ENCODE assay signal across 27 cellular contexts in genomic region chr2:89834306-89834705, GRCh38.
DNase-seq lines count a peak whose midpoint lies in the region; ATAC-seq, FAIRE-seq and TF ChIP-seq lines count a peak whose summit lies in the region.
"Had no signal": no experiment of that assay in that cellular context is flagged by ENCODE, and none has a peak within 500 bp of the region (broad histone marks: within the 10 kb centered on the region; RNA-seq: fewer than 3 reads in every experiment).

No MANE protein-coding gene starts in this region.

- no peak overlapping the region for H3K18ac ChIP-seq in mesendoderm (ENCODE audit: low read length)

- TF ChIP-seq CTCF in GM23338 (conservative IDR thresholded peaks at IDR 0.05; ENCODE audit: low read depth in 2 of 2) (no peak), bronchial epithelial cell (IDR thresholded peaks at IDR 0.05; ENCODE audit: insufficient read depth, low read length, severe bottlenecking) (no peak), esophagus muscularis mucosa (IDR thresholded peaks at IDR 0.05) (no peak)

- no peak overlapping the region for H3K4ac ChIP-seq in mesendoderm (ENCODE audit: low read depth, low read length)

- peaks cover 0 to 18% (median 12%) of the 10 kb centered on the region in 4 donors for H3K9me3 ChIP-seq in esophagus muscularis mucosa
- H3K9me3 ChIP-seq: BE2C, BLaER1 had no signal

- no peak for DNase-seq in GM23338 (ENCODE audit: low spot score)
- DNase-seq in bronchial epithelial cell (ENCODE audit: low read depth), result peak; percentile 42
- peak; percentile 55 for DNase-seq in esophagus muscularis mucosa (ENCODE audit: extremely low spot score)
- peak; percentile 40 for DNase-seq in mesendoderm
- DNase-seq in NCI-H510A (lab: John Stamatoyannopoulos, UW), result no peak
- no peak for DNase-seq in middle frontal gyrus (ENCODE audit: extremely low spot score, low spot score)
- DNase-seq in activated naive CD4-positive, alpha-beta T cell treated with Interleukin-2 at 50 U/mL for 16 hours, result no peak
- DNase-seq: 8988T; ACHN; BE2C; C1 segment of cervical spinal cord; CD4-positive, alpha-beta memory T cell; CD4-positive, CD25-positive, alpha-beta regulatory T cell; CD8-positive, alpha-beta memory T cell; COR-L47; DMS 273 treated with DMSO at 0.1 percent for 48 hours; DMS153; DMS53; DMS79; DND-41; GDM1 had no signal

- H3K27ac Mint-ChIP-seq in GM23338, result no peak overlapping the region
- H3K27ac Mint-ChIP-seq: CD14-positive monocyte; CD4-positive, alpha-beta memory T cell; CD4-positive, CD25-positive, alpha-beta regulatory T cell; CD8-positive, alpha-beta memory T cell had no signal

- H2BK15ac ChIP-seq in mesendoderm (replicated peaks; ENCODE audit: low read depth), result no peak overlapping the region

- intact Hi-C loops in esophagus muscularis mucosa (cut with DNase I), result no loop called here

- H3K27me3 ChIP-seq in GM23338 (ENCODE audit: insufficient read depth), result no peaks in the 10 kb centered on the region
- no peaks in the 10 kb centered on the region for H3K27me3 ChIP-seq in bronchial epithelial cell (ENCODE audit: control insufficient read depth, insufficient read depth, low read length)
- no peaks in the 10 kb centered on the region for H3K27me3 ChIP-seq in esophagus muscularis mucosa
- no peaks in the 10 kb centered on the region for H3K27me3 ChIP-seq in mesendoderm (ENCODE audit: insufficient read depth, low read length, poor library complexity)
- H3K27me3 ChIP-seq: BE2C, BLaER1 had no signal

- no peak overlapping the region for H2AFZ ChIP-seq in GM23338

- TF ChIP-seq POLR2A in esophagus muscularis mucosa (IDR thresholded peaks at IDR 0.05; ENCODE audit: low read depth), result no peak

- peaks cover 39% of the 10 kb centered on the region for H3K36me3 ChIP-seq in GM23338 (ENCODE audit: insufficient read depth)
- no peaks in the 10 kb centered on the region for H3K36me3 ChIP-seq in bronchial epithelial cell (ENCODE audit: control insufficient read depth, insufficient read depth, low read length)
- no peaks in the 10 kb centered on the region for H3K36me3 ChIP-seq in esophagus muscularis mucosa
- peaks cover 2% of the 10 kb centered on the region for H3K36me3 ChIP-seq in mesendoderm (ENCODE audit: control insufficient read depth, insufficient read depth, low read length)
- H3K36me3 ChIP-seq: BE2C, BLaER1 had no signal

- H3K56ac ChIP-seq in mesendoderm (ENCODE audit: low read length), result no peak overlapping the region

- H3K23ac ChIP-seq in mesendoderm (ENCODE audit: low read length), result no peak overlapping the region

- TF ChIP-seq EP300 in esophagus muscularis mucosa (IDR thresholded peaks at IDR 0.05), result no peak

- 69% methylated on average over 7 of the region's 7 CpGs for WGBS in esophagus muscularis mucosa
- 100% methylated on average over 7 of the region's 7 CpGs for WGBS in mesendoderm (ENCODE audit: extremely low coverage, insufficient coverage, low lambda C conversion rate)

- no peak overlapping the region for H3K27ac ChIP-seq in GM23338 (ENCODE audit: low read depth)
- H3K27ac ChIP-seq in esophagus muscularis mucosa (replicated peaks in 1 of 4), result no peak overlapping the region
- no peak overlapping the region for H3K27ac ChIP-seq in mesendoderm (ENCODE audit: low read depth, low read length)
- H3K27ac ChIP-seq: BLaER1 had no signal

- H4K8ac ChIP-seq in mesendoderm (ENCODE audit: low read depth, low read length), result no peak overlapping the region

- no peaks in the 10 kb centered on the region for H3K79me1 ChIP-seq in mesendoderm (ENCODE audit: low read length)

- ATAC-seq in GM23338, result no peak
- ATAC-seq: GM12878 had no signal

- no peak overlapping the region for H2BK120ac ChIP-seq in mesendoderm (ENCODE audit: low read depth, low read length)

- no peaks in the 10 kb centered on the region for H3K9me3 Mint-ChIP-seq in GM23338

- no peaks in the 10 kb centered on the region for H3K4me1 ChIP-seq in GM23338 (ENCODE audit: insufficient read depth)
- no peaks in the 10 kb centered on the region for H3K4me1 ChIP-seq in esophagus muscularis mucosa
- no peaks in the 10 kb centered on the region for H3K4me1 ChIP-seq in mesendoderm (ENCODE audit: control insufficient read depth, low read depth, low read length)
- H3K4me1 ChIP-seq: BE2C, BLaER1 had no signal

- no peaks in the 10 kb centered on the region for H3K9me2 ChIP-seq in GM23338 (ENCODE audit: insufficient read depth)

- H3K4me3 ChIP-seq in GM23338 (peak overlapping the region; percentile 25; the same call in 1 of the 2 replicates), bronchial epithelial cell (ENCODE audit: low read depth, low read length) (no peak overlapping the region), esophagus muscularis mucosa (no peak overlapping the region), mesendoderm (ENCODE audit: low read length) (peak overlapping the region; percentile 15)
- H3K4me3 ChIP-seq: BLaER1, GM12878 had no signal

- no peak for FAIRE-seq in bronchial epithelial cell (lab: Jason Lieb, UNC)
- FAIRE-seq: A204.1, GM12878, GM12892, GM18507 had no signal

- no peaks in the 10 kb centered on the region; the same call in 1 of the 3 replicates for H3K36me3 Mint-ChIP-seq in GM23338 (ENCODE audit: low read depth)
- H3K36me3 Mint-ChIP-seq: CD14-positive monocyte had no signal

- peaks cover 13% of the 10 kb centered on the region; the same call in 1 of the 2 replicates for H3F3A ChIP-seq in GM23338 (replicated peaks; ENCODE audit: low read depth)

- H3K4me2 ChIP-seq in GM23338 (no peak overlapping the region), mesendoderm (ENCODE audit: low read length) (no peak overlapping the region)
- H3K4me2 ChIP-seq: BLaER1 had no signal

- peaks cover 49% of the 10 kb centered on the region for H3K27me3 Mint-ChIP-seq in GM23338 (ENCODE audit: insufficient read depth, low read depth, poor library complexity)
- H3K27me3 Mint-ChIP-seq: CD4-positive, alpha-beta memory T cell; CD4-positive, CD25-positive, alpha-beta regulatory T cell; CD8-positive, alpha-beta memory T cell had no signal

- no peaks in the 10 kb centered on the region for H3K79me2 ChIP-seq in GM23338 (replicated peaks; ENCODE audit: insufficient read depth)
- no peaks in the 10 kb centered on the region for H3K79me2 ChIP-seq in mesendoderm (ENCODE audit: control insufficient read depth, insufficient read depth, low read length)

- H3K9ac ChIP-seq in mesendoderm (ENCODE audit: low read length), result no peak overlapping the region
- H3K9ac ChIP-seq: BLaER1 had no signal

- H4K20me1 ChIP-seq in GM23338 (replicated peaks; ENCODE audit: insufficient read depth), result no peaks in the 10 kb centered on the region
- H4K20me1 ChIP-seq: BLaER1 had no signal

- no peak overlapping the region for H4K5ac ChIP-seq in mesendoderm (ENCODE audit: low read length)

- H2AK5ac ChIP-seq in mesendoderm (ENCODE audit: low read length), result no peak overlapping the region

- no peak overlapping the region for H3K4me3 Mint-ChIP-seq in GM23338
- H3K4me3 Mint-ChIP-seq: CD14-positive monocyte; CD4-positive, alpha-beta memory T cell; CD4-positive, CD25-positive, alpha-beta regulatory T cell; CD8-positive, alpha-beta memory T cell had no signal

- H3K4me1 Mint-ChIP-seq in GM23338, result no peaks in the 10 kb centered on the region
- H3K4me1 Mint-ChIP-seq: CD14-positive monocyte had no signal

- no peak overlapping the region for H2BK5ac ChIP-seq in mesendoderm (ENCODE audit: low read length)

Comparison
In these comparisons a context has a peak if more than half of its experiments do, and no peak if none do; other contexts are left out.
1. DNase-seq: peak in bronchial epithelial cell (single experiment), esophagus muscularis mucosa (single experiment) and mesendoderm (single experiment); none in GM23338 (single experiment), NCI-H510A (single experiment), middle frontal gyrus (single experiment) and activated naive CD4-positive, alpha-beta T cell treated with Interleukin-2 at 50 U/mL for 16 hours (single experiment).
2. H3K4me3 ChIP-seq: peak in GM23338 (single experiment) and mesendoderm (single experiment); none in bronchial epithelial cell (single experiment) and esophagus muscularis mucosa (0 of 4).